Comparison of ENCODE assay signal across 8 cellular contexts in the genomic region with DNA sequence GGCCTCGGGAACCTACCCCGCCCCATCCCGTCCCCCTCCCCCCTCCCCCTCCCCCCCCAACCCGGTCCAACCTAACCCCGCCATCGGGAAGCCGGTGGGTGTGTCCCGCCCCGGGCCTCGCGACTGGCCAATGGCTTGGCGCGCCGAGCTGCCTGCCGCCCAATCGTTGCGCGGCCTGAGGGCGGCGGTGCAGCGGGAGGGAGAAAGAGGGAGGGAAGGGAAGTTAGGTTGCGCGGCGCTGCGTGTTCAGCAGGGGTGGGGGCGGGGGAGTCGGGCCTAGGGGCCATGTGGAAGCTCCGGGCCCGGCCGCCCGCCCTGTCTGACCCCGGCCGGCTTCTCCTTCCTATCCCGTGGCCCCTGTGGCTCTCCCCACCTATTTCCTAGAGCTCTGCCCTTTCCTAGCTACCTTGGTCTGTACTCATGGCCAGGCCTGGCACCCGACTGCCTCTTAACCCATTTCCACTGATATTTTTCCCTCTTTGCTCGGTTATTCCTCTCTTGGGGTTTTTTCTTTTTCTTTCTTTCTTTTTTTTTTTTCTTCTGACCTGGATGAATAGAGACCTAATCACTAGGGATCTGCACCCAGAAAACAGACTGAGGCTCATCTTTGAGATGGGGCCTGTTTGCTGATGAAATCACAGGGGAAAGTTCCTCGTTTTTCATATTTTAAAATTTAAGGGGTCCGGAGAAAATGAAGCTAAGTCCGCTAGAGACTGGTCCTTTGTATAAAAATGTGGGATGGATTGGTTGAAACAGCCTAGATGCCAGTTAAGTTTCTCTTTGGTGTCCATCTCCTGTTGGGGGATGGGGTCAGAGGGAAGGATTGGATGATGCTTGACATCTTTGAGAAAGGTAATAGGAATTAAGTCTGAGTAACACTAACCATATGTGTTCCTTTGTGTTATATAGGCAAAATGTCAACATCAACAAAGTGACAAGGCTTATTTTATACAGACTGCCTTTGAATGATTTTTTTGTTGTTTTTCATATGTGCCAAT. TPM values are rescaled to one million over a fixed set of nuclear protein-coding genes. Genes with fewer than 3 reads are reported as not detected.
DNase-seq lines count a peak whose midpoint lies in the region; ATAC-seq and TF ChIP-seq lines count a peak whose summit lies in the region.

No MANE protein-coding gene starts in this region.

- H3K14ac ChIP-seq in trophoblast cell (ENCODE audit: low read length) = peak overlapping the region; percentile 99

- ATAC-seq in HG02642 (IDR thresholded peaks at IDR 0.05; ENCODE audit: poor library complexity, unreplicated experiment) = peak; percentile 63
- ATAC-seq in heart left ventricle = peak; percentile 69 to 83 (median 78)

- H3K4me3 ChIP-seq in GM06990 (replicated peaks; ENCODE audit: low read depth, low read length) = peak overlapping the region; percentile 92
- H3K4me3 ChIP-seq in adipocyte (ENCODE audit: low read length) = peak overlapping the region; percentile 92
- H3K4me3 ChIP-seq in heart left ventricle = peak overlapping the region; percentile 67 to 97 (median 86)
- peak overlapping the region; percentile 83 for H3K4me3 ChIP-seq in trophoblast cell (ENCODE audit: low read depth, low read length)
- H3K4me3 ChIP-seq in tibial nerve = peak overlapping the region; percentile 66 to 97 (median 94)

- intact Hi-C loops in heart left ventricle (cut with DNase I) = loop anchor here in 1 of 10 donors (5.0 kb wide), 1 partner anchor 41 kb away; a partner anchor contains a TSS

- H4K91ac ChIP-seq in trophoblast cell (ENCODE audit: low read depth, low read length) = peak overlapping the region; percentile 93

- TF ChIP-seq POLR2A in heart left ventricle (IDR thresholded peaks at IDR 0.05) (no peak), tibial nerve (IDR thresholded peaks at IDR 0.05) (no peak)

- H3K27me3 ChIP-seq in GM06990 (replicated peaks; ENCODE audit: control insufficient read depth, insufficient read depth, low read length) = no peaks in the 10 kb centered on the region
- H3K27me3 ChIP-seq in adipocyte (replicated peaks; ENCODE audit: control insufficient read depth, insufficient read depth, low read length) = no peaks in the 10 kb centered on the region
- no peaks in the 10 kb centered on the region for H3K27me3 ChIP-seq in heart left ventricle
- H3K27me3 ChIP-seq in trophoblast cell (ENCODE audit: insufficient read depth, low read length) = no peaks in the 10 kb centered on the region
- H3K27me3 ChIP-seq in tibial nerve = no peaks in the 10 kb centered on the region

- H3K4ac ChIP-seq in trophoblast cell (ENCODE audit: low read depth, low read length) = peak overlapping the region; percentile 96

- no peak overlapping the region for H3K23ac ChIP-seq in trophoblast cell (ENCODE audit: low read length)

- H3K4me2 ChIP-seq in trophoblast cell (ENCODE audit: low read length) = peak overlapping the region; percentile 87

- peak overlapping the region; percentile 91 for H2BK120ac ChIP-seq in trophoblast cell (ENCODE audit: insufficient read depth, low read length, poor library complexity)

- H3K9me3 ChIP-seq in adipocyte (ENCODE audit: control insufficient read depth, low read length) (no peaks in the 10 kb centered on the region), heart left ventricle (no peaks in the 10 kb centered on the region), trophoblast cell (ENCODE audit: insufficient read depth, low read depth, low read length) (no peaks in the 10 kb centered on the region), tibial nerve (no peaks in the 10 kb centered on the region)

- 2 to 3% (median 3%) methylated on average over 13 to 38 of the region's 39 CpGs for WGBS in heart left ventricle, 4 donors
- WGBS in trophoblast cell (ENCODE audit: extremely low coverage, insufficient coverage, insufficient read length) = no CpG with 5 or more reads among the region's 39 CpGs
- 1 to 3% methylated on average over 15 to 38 of the region's 39 CpGs for WGBS in tibial nerve, 2 donors

- peaks cover 13% of the 10 kb centered on the region for H3K79me2 ChIP-seq in trophoblast cell (ENCODE audit: control insufficient read depth, insufficient read depth, low read length, poor library complexity)

- H3K36me3 ChIP-seq in GM06990 (ENCODE audit: control insufficient read depth, insufficient read depth, low read length) (peaks cover 17% of the 10 kb centered on the region), adipocyte (ENCODE audit: control insufficient read depth, insufficient read depth, low read length, severe bottlenecking) (peaks cover 46% of the 10 kb centered on the region), heart left ventricle (peaks cover 0 to 46% (median 42%) of the 10 kb centered on the region in 9 donors), trophoblast cell (ENCODE audit: control insufficient read depth in 1 of 2, insufficient read depth in 2 of 2, low read length in 2 of 2) (peaks cover 6 to 22% of the 10 kb centered on the region in 2 experiments), tibial nerve (peaks cover 0 to 42% (median 7%) of the 10 kb centered on the region in 3 donors)

- no peak overlapping the region for H2AFZ ChIP-seq in trophoblast cell (ENCODE audit: insufficient read depth, low read length, poor library complexity)

- H4K12ac ChIP-seq in trophoblast cell (ENCODE audit: low read depth, low read length) = no peak overlapping the region

- H2BK5ac ChIP-seq in trophoblast cell (ENCODE audit: low read depth, low read length, poor library complexity) = peak overlapping the region; percentile 57

- H3K27ac ChIP-seq in heart left ventricle (peak overlapping the region in 11 of 12 donors; percentile 91 to 98 (median 93)), trophoblast cell (ENCODE audit: low read depth, low read length) (peak overlapping the region; percentile 82), tibial nerve (peak overlapping the region; percentile 84 to 99 (median 96))

- DNase-seq in GM06990 (ENCODE audit: extremely low read depth, insufficient read length) = peak; percentile 96
- peak; percentile 95 to 97 (median 96) for DNase-seq in NCI-H1417 (lab: John Stamatoyannopoulos, UW)
- DNase-seq in SW 1271 (lab: John Stamatoyannopoulos, UW) = peak; percentile 92 to 94
- peak; percentile 98 for DNase-seq in adipocyte (ENCODE audit: low read depth)
- DNase-seq in heart left ventricle = peak; percentile 96 to 98 (median 98)
- DNase-seq in trophoblast cell = peak; percentile 92 to 93
- DNase-seq in tibial nerve (ENCODE audit: low spot score in 2 of 2) = peak; percentile 83 to 88

- peak overlapping the region; percentile 87 for H2AK5ac ChIP-seq in trophoblast cell (ENCODE audit: low read length)

- H4K8ac ChIP-seq in trophoblast cell (ENCODE audit: low read depth, low read length) = peak overlapping the region; percentile 95

- H2BK12ac ChIP-seq in trophoblast cell (ENCODE audit: low read length) = no peak overlapping the region

- H3K79me1 ChIP-seq in trophoblast cell (ENCODE audit: low read length) = peaks cover 16% of the 10 kb centered on the region

- H3K4me1 ChIP-seq in adipocyte (ENCODE audit: control insufficient read depth, insufficient read depth, low read length) (peaks cover 40% of the 10 kb centered on the region), heart left ventricle (peaks cover 0 to 75% (median 41%) of the 10 kb centered on the region in 12 donors), trophoblast cell (ENCODE audit: control insufficient read depth in 1 of 2, insufficient read depth in 2 of 2, low read length in 2 of 2) (peaks cover 0 to 9% of the 10 kb centered on the region in 2 experiments), tibial nerve (peaks cover 0 to 69% (median 28%) of the 10 kb centered on the region in 4 donors)

- TF ChIP-seq CTCF in GM06990 (IDR thresholded peaks at IDR 0.05; ENCODE audit: insufficient read depth, low read length, poor library complexity, severe bottlenecking) = no peak
- no peak for TF ChIP-seq CTCF in heart left ventricle (IDR thresholded peaks at IDR 0.05)
- peak in 2 of 5 experiments; percentile 10 to 34 for TF ChIP-seq CTCF in tibial nerve (IDR thresholded peaks at IDR 0.05)

- peak in 1 of 2 donors; percentile 50 for TF ChIP-seq EP300 in tibial nerve (IDR thresholded peaks at IDR 0.05)

- H3K9ac ChIP-seq in adipocyte (ENCODE audit: low read length) (peak overlapping the region; percentile 95), trophoblast cell (ENCODE audit: low read length) (peak overlapping the region; percentile 90)

- H3K18ac ChIP-seq in trophoblast cell (ENCODE audit: low read length) = peak overlapping the region; percentile 100

RNA-seq across cellular contexts. Expression of a gene that starts 1.1 kb away (rescaled TPM):
- total RNA-seq in heart left ventricle = 100 to 1,000 TPM; 118 to 236 (median 192) TPM
- 100 to 1,000 TPM in 1 of 2 donors, 10 to 100 TPM in 1; 30.7 to 136 TPM for polyA plus RNA-seq in heart left ventricle
- polyA plus RNA-seq in trophoblast cell (2013) = 148 and 159 TPM in 2 replicates
- total RNA-seq in tibial nerve = 100 to 1,000 TPM; 164 to 205 (median 181) TPM

RNA-seq across cellular contexts. Expression of a gene that starts 43.1 kb away (rescaled TPM):
- 10 to 100 TPM; 11.3 to 24.8 (median 12.0) TPM for total RNA-seq in heart left ventricle
- polyA plus RNA-seq in heart left ventricle = 10 to 100 TPM; 14.8 to 23.8 TPM
- polyA plus RNA-seq in trophoblast cell (2013) = 4.6 and 4.8 TPM in 2 replicates
- 10 to 100 TPM in 2 of 4 donors, 1 to 10 TPM in 2; 6.3 to 24.6 (median 9.8) TPM for total RNA-seq in tibial nerve

Comparison
In these comparisons a context has a peak if more than half of its experiments do, and no peak if none do; other contexts are left out.
1. Peak in every context shown above with its lines: DNase-seq, ATAC-seq, H3K4me3 ChIP-seq and H3K27ac ChIP-seq.